In genomic region chr15:40845511-40846284, GRCh38 we compare ENCODE assay signal across 7 cellular contexts. TPM values are rescaled to one million over a fixed set of nuclear protein-coding genes. Genes with fewer than 3 reads are reported as not detected.
DNase-seq lines count a peak whose midpoint lies in the region; ATAC-seq, FAIRE-seq and TF ChIP-seq lines count a peak whose summit lies in the region.
"Had no signal": no experiment of that assay in that cellular context is flagged by ENCODE, and none has a peak within 500 bp of the region (broad histone marks: within the 10 kb centered on the region; RNA-seq: fewer than 3 reads in every experiment).

No MANE protein-coding gene starts in this region.

- peak overlapping the region; percentile 67; the same call in 1 of the 2 replicates for H3K27ac Mint-ChIP-seq in GM23338
- H3K27ac Mint-ChIP-seq in naive thymus-derived CD4-positive, alpha-beta T cell: no peak overlapping the region

- peak; percentile 7 for ATAC-seq in GM23338
- no peak for ATAC-seq in naive thymus-derived CD4-positive, alpha-beta T cell
- ATAC-seq in HG02981 (IDR thresholded peaks at IDR 0.05; ENCODE audit: unreplicated experiment): no peak

- H3K36me3 ChIP-seq in GM23338 (ENCODE audit: insufficient read depth): peaks cover 4% of the 10 kb centered on the region
- no peaks in the 10 kb centered on the region for H3K36me3 ChIP-seq in naive thymus-derived CD4-positive, alpha-beta T cell (ENCODE audit: control insufficient read depth in 2 of 3, insufficient read depth in 3 of 3, low read length in 3 of 3)

- peak overlapping the region; percentile 97 for H3K4me3 ChIP-seq in GM23338
- no peak overlapping the region for H3K4me3 ChIP-seq in naive thymus-derived CD4-positive, alpha-beta T cell (ENCODE audit: low read length)

- H3K9me3 ChIP-seq in naive thymus-derived CD4-positive, alpha-beta T cell (ENCODE audit: control insufficient read depth in 2 of 3, low read length in 3 of 3): no peaks in the 10 kb centered on the region

- H3K27me3 Mint-ChIP-seq in GM23338 (ENCODE audit: insufficient read depth, low read depth, poor library complexity): peaks cover 24% of the 10 kb centered on the region
- H3K27me3 Mint-ChIP-seq in naive thymus-derived CD4-positive, alpha-beta T cell: peaks cover 0 to 33% (median 4%) of the 10 kb centered on the region in 5 donors

- 0 out of 3 replicates have a peak, but pooled peaks cover 3% of the 10 kb centered on the region for H3K9me3 Mint-ChIP-seq in GM23338
- no peaks in the 10 kb centered on the region for H3K9me3 Mint-ChIP-seq in naive thymus-derived CD4-positive, alpha-beta T cell

- H3K9me2 ChIP-seq in GM23338 (ENCODE audit: insufficient read depth): no peaks in the 10 kb centered on the region

- peaks cover 36% of the 10 kb centered on the region for H4K20me1 ChIP-seq in GM23338 (replicated peaks; ENCODE audit: insufficient read depth)

- CTCF ChIA-PET in naive thymus-derived CD4-positive, alpha-beta T cell (lab: Charles Lee): interaction anchor here (0.7 to 1.0 kb wide), 2 partner anchors 11 to 1035 kb away, joined by 3 to 4 read pairs; no protein-coding TSS in a partner anchor

- H3K79me2 ChIP-seq in GM23338 (replicated peaks; ENCODE audit: insufficient read depth): peaks cover 58% of the 10 kb centered on the region

- FAIRE-seq in HTR-8/SVneo (lab: Jason Lieb, UNC): no peak

- 0 out of 2 replicates have a peak, but pooled peaks cover 4% of the 10 kb centered on the region for H3K27me3 ChIP-seq in GM23338 (ENCODE audit: insufficient read depth)
- peaks cover 0 to 3% of the 10 kb centered on the region in 2 donors for H3K27me3 ChIP-seq in naive thymus-derived CD4-positive, alpha-beta T cell (ENCODE audit: control insufficient read depth in 2 of 2, insufficient read depth in 2 of 2, low read length in 2 of 2)

- POLR2A ChIA-PET in naive thymus-derived CD4-positive, alpha-beta T cell (lab: Charles Lee): no interaction called here

- peaks cover 42% of the 10 kb centered on the region for H3K4me1 Mint-ChIP-seq in GM23338
- peaks cover 12 to 38% (median 32%) of the 10 kb centered on the region in 7 donors for H3K4me1 Mint-ChIP-seq in naive thymus-derived CD4-positive, alpha-beta T cell

- no peak overlapping the region for H2AFZ ChIP-seq in GM23338

- TF ChIP-seq CTCF in GM23338 (conservative IDR thresholded peaks at IDR 0.05; ENCODE audit: low read depth in 2 of 2): no peak
- no peak for TF ChIP-seq CTCF in VCaP (conservative IDR thresholded peaks at IDR 0.05)

- H3K4me3 Mint-ChIP-seq in GM23338: peak overlapping the region; percentile 99
- H3K4me3 Mint-ChIP-seq in naive thymus-derived CD4-positive, alpha-beta T cell: peak overlapping the region; percentile 9 to 88 (median 45)

- DNase-seq in GM23338 (ENCODE audit: low spot score): peak; percentile 59
- no peak for DNase-seq in naive thymus-derived CD4-positive, alpha-beta T cell
- DNase-seq in HTR-8/SVneo (ENCODE audit: insufficient read length, low spot score): no peak
- DNase-seq in HuH-7.5 (ENCODE audit: low spot score): no peak

- intact Hi-C loops in naive thymus-derived CD4-positive, alpha-beta T cell (cut with micrococcal nuclease): no loop called here

- peaks cover 7% of the 10 kb centered on the region; the same call in 1 of the 2 replicates for H3F3A ChIP-seq in GM23338 (replicated peaks; ENCODE audit: low read depth)

- peaks cover 36% of the 10 kb centered on the region for H3K4me1 ChIP-seq in GM23338 (ENCODE audit: insufficient read depth)
- H3K4me1 ChIP-seq in naive thymus-derived CD4-positive, alpha-beta T cell (ENCODE audit: control insufficient read depth in 2 of 2, insufficient read depth in 2 of 2, low read length in 2 of 2): peaks cover 0 to 15% of the 10 kb centered on the region in 2 donors

- peaks cover 53% of the 10 kb centered on the region for H3K36me3 Mint-ChIP-seq in GM23338 (ENCODE audit: low read depth)
- H3K36me3 Mint-ChIP-seq in naive thymus-derived CD4-positive, alpha-beta T cell: peaks cover 0 to 3% (median 0%) of the 10 kb centered on the region in 5 donors

- H3K27ac ChIP-seq in GM23338 (ENCODE audit: low read depth): no peak overlapping the region; the same call in 1 of the 2 replicates
- peak overlapping the region; percentile 90 for H3K27ac ChIP-seq in VCaP
- no peak overlapping the region for H3K27ac ChIP-seq in naive thymus-derived CD4-positive, alpha-beta T cell (ENCODE audit: low read depth, low read length)

- H3K4me2 ChIP-seq in GM23338: peak overlapping the region; percentile 100

TF ChIP-seq in GM23338, 12 proteins besides CTCF, POLR2A, EP300 and RAD21:
- TF ChIP-seq ZNF331 (CRISPR knock-in tag; IDR thresholded peaks at IDR 0.05; ENCODE audit: low read depth): no peak
- TF ChIP-seq, protein P1, sequence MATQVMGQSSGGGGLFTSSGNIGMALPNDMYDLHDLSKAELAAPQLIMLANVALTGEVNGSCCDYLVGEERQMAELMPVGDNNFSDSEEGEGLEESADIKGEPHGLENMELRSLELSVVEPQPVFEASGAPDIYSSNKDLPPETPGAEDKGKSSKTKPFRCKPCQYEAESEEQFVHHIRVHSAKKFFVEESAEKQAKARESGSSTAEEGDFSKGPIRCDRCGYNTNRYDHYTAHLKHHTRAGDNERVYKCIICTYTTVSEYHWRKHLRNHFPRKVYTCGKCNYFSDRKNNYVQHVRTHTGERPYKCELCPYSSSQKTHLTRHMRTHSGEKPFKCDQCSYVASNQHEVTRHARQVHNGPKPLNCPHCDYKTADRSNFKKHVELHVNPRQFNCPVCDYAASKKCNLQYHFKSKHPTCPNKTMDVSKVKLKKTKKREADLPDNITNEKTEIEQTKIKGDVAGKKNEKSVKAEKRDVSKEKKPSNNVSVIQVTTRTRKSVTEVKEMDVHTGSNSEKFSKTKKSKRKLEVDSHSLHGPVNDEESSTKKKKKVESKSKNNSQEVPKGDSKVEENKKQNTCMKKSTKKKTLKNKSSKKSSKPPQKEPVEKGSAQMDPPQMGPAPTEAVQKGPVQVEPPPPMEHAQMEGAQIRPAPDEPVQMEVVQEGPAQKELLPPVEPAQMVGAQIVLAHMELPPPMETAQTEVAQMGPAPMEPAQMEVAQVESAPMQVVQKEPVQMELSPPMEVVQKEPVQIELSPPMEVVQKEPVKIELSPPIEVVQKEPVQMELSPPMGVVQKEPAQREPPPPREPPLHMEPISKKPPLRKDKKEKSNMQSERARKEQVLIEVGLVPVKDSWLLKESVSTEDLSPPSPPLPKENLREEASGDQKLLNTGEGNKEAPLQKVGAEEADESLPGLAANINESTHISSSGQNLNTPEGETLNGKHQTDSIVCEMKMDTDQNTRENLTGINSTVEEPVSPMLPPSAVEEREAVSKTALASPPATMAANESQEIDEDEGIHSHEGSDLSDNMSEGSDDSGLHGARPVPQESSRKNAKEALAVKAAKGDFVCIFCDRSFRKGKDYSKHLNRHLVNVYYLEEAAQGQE (IDR thresholded peaks at IDR 0.05; ENCODE audit: unreplicated experiment): no peak

RNA-seq across cellular contexts. Expression of gene SPINT1, which starts 1.9 kb away (rescaled TPM):
- 209 and 253 TPM in 2 replicates for total RNA-seq in GM23338 (2014; rRNA removed; shearing (Covaris generic))
- 38.6 and 41.3 TPM in 2 replicates for polyA plus RNA-seq in GM23338 (2016; fragmentation: Nextera tagmentation; extraction: Ambion mirVana)
- 1 to 10 TPM in 4 of 5 experiments, under 1 TPM in 1; 1.00 to 8.9 (median 3.6) TPM for total RNA-seq in naive thymus-derived CD4-positive, alpha-beta T cell
- polyA plus RNA-seq in naive thymus-derived CD4-positive, alpha-beta T cell: 1 to 10 TPM; 2.0 to 4.2 TPM

RNA-seq across cellular contexts. Expression of gene PPP1R14D, which starts 17.2 kb away (rescaled TPM):
- not detected in 2 replicates for total RNA-seq in GM23338 (2014; rRNA removed; shearing (Covaris generic))
- polyA plus RNA-seq in GM23338 (2016; fragmentation: Nextera tagmentation; extraction: Ambion mirVana): not detected in 2 replicates
- total RNA-seq in naive thymus-derived CD4-positive, alpha-beta T cell: not detected
- not detected for polyA plus RNA-seq in naive thymus-derived CD4-positive, alpha-beta T cell
- total RNA-seq: mononuclear cell had no signal

RNA-seq across cellular contexts. Expression of gene RHOV, which starts 28.3 kb away (rescaled TPM):
- 2.9 and 4.7 TPM in 2 replicates for total RNA-seq in GM23338 (2014; rRNA removed; shearing (Covaris generic))
- polyA plus RNA-seq in GM23338 (2016; fragmentation: Nextera tagmentation; extraction: Ambion mirVana): 3.0 and 4.4 TPM in 2 replicates
- under 1 TPM in 1 of 5 experiments, not detected in 4; 0.39 TPM for total RNA-seq in naive thymus-derived CD4-positive, alpha-beta T cell
- polyA plus RNA-seq in naive thymus-derived CD4-positive, alpha-beta T cell: not detected
- total RNA-seq: mononuclear cell had no signal

RNA-seq across cellular contexts. Expression of gene DNAJC17, which starts 38.4 kb away (rescaled TPM):
- total RNA-seq in GM23338 (2014; rRNA removed; shearing (Covaris generic)): 23.0 and 35.0 TPM in 2 replicates
- polyA plus RNA-seq in GM23338 (2016; fragmentation: Nextera tagmentation; extraction: Ambion mirVana): 77.6 and 81.6 TPM in 2 replicates
- total RNA-seq in naive thymus-derived CD4-positive, alpha-beta T cell: 10 to 100 TPM; 28.8 to 50.9 (median 36.7) TPM
- 10 to 100 TPM; 31.0 to 35.5 TPM for polyA plus RNA-seq in naive thymus-derived CD4-positive, alpha-beta T cell

RNA-seq across cellular contexts. Expression of gene ZFYVE19, which starts 38.8 kb away (rescaled TPM):
- total RNA-seq in GM23338 (2014; rRNA removed; shearing (Covaris generic)): 22.7 and 23.5 TPM in 2 replicates
- polyA plus RNA-seq in GM23338 (2016; fragmentation: Nextera tagmentation; extraction: Ambion mirVana): 8.5 and 9.8 TPM in 2 replicates
- 10 to 100 TPM; 17.9 to 31.9 (median 30.5) TPM for total RNA-seq in naive thymus-derived CD4-positive, alpha-beta T cell
- polyA plus RNA-seq in naive thymus-derived CD4-positive, alpha-beta T cell: 10 to 100 TPM; 15.7 to 22.7 TPM

Comparison
In these comparisons a context has a peak if more than half of its experiments do, and no peak if none do; other contexts are left out.
1. RNA of gene SPINT1, which starts 1.9 kb away (total RNA-seq): 209 to 253 TPM in GM23338; 1.00 to 8.9 TPM in naive thymus-derived CD4-positive, alpha-beta T cell; every median in the first group is over 10 times any median in the second.